ENCODE assay signal across 8 cellular contexts in the genomic region with DNA sequence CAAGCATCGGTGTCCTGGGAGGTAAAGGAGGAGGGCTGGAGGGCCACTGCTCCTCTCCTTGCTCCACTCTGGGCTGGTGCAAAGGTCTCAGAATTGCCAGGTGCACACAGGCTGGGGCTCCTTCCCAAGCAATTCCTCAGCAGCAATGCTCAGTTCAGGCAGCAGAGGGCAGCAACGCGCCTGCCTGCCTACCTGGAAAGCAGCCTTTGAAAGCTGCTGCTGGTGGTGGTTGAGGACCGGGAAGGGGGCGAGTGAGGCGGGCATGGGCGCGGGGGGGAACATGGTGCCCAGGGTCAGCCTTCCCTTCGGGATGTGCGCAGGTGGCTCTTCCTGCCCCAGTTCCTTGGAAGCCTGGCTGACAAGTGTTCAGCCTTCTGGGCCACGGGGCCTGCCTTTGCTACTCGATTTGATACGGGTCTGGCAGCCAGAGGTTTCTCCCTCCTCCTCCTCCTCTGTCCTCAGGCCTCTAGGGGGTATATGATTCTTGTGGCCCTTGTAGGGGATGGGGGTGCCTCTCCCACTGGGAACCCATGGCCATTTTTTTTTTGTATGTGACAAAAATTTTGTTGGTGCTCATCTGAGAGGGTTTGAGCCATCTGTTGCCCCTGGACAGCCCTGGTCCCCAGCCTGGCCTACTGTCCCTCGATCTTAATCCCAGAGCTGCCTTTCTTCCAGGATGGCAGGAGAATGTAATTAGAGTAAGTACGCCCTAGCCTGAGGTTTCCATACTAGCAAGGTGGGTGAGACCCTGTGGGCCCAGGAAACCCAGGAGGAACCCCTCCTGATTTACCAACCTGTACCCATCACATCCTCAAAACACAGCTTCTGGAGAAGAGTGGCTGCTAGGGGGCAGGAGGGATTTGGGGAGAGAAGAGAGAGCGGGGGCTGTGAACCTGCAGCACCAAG. TPM values are rescaled to one million over a fixed set of nuclear protein-coding genes. Genes with fewer than 3 reads are reported as not detected.
DNase-seq lines count a peak whose midpoint lies in the region; ATAC-seq and TF ChIP-seq lines count a peak whose summit lies in the region.

No MANE protein-coding gene starts in this region.

- TF ChIP-seq POLR2A in adrenal gland (IDR thresholded peaks at IDR 0.05) (no peak), uterus (IDR thresholded peaks at IDR 0.05) (no peak)

- H3K9ac ChIP-seq in BLaER1 treated with 17β-estradiol and CSF1 and Interleukin-3, amounts not matched to agents 10 nM and 100 nM = peak overlapping the region in 7 of 11 experiments; percentile 14 to 53 (median 31); a peak in 9 of 22 replicates

- H3K4me3 Mint-ChIP-seq in T-cell = peak overlapping the region in 1 of 3 donors; percentile 63

- peak overlapping the region in 1 of 2 donors; percentile 64 for H3K27ac Mint-ChIP-seq in T-cell

- no peak overlapping the region for H3K4me3 ChIP-seq in BLaER1 treated with 17β-estradiol and CSF1 and Interleukin-3, amounts not matched to agents 10 nM and 100 nM
- H3K4me3 ChIP-seq in adrenal gland = no peak overlapping the region
- H3K4me3 ChIP-seq in heart right ventricle = peak overlapping the region in 3 of 10 donors; percentile 15 to 24 (median 22)
- peak overlapping the region; percentile 38 for H3K4me3 ChIP-seq in psoas muscle
- no peak overlapping the region for H3K4me3 ChIP-seq in uterus

- intact Hi-C loops in adrenal gland (cut with DNase I) (loop anchor here (5.0 kb wide), 3 partner anchors 90 to 410 kb away; no protein-coding TSS in a partner anchor), heart right ventricle (cut with DNase I) (loop anchor here (1.0 to 10.0 kb wide), 15 partner anchors 50 to 412 kb away; partner anchors contain the start of gene VEGFA (in 1 of the 10)), psoas muscle (cut with DNase I) (loop anchor here (1.0 to 10.0 kb wide), 6 partner anchors 40 to 413 kb away; no protein-coding TSS in a partner anchor), uterus (cut with DNase I; ENCODE audit: low total_unique reads) (loop anchor here (2.0 to 5.0 kb wide), 2 partner anchors 105 to 411 kb away; partner anchors contain the start of gene VEGFA)

- peaks cover 17 to 38% (median 29%) of the 10 kb centered on the region in 11 experiments for H3K36me3 ChIP-seq in BLaER1 treated with 17β-estradiol and CSF1 and Interleukin-3, amounts not matched to agents 10 nM and 100 nM
- peaks cover 0 to 17% of the 10 kb centered on the region in 2 donors for H3K36me3 ChIP-seq in adrenal gland (replicated peaks in 1 of 2)
- peaks cover 0 to 23% (median 10%) of the 10 kb centered on the region in 9 donors for H3K36me3 ChIP-seq in heart right ventricle
- H3K36me3 ChIP-seq in psoas muscle (ENCODE audit: insufficient read depth in 1 of 2, low read depth in 1 of 2) = peaks cover 0 to 20% of the 10 kb centered on the region in 2 donors
- no peaks in the 10 kb centered on the region for H3K36me3 ChIP-seq in uterus

- POLR2A ChIA-PET in T-cell (lab: Charles Lee) = interaction anchor here (0.6 kb wide), 2 partner anchors 25 kb away, joined by 3 to 4 read pairs; no protein-coding TSS in a partner anchor

- no peaks in the 10 kb centered on the region for H3K27me3 ChIP-seq in BLaER1 treated with 17β-estradiol and CSF1 and Interleukin-3, amounts not matched to agents 10 nM and 100 nM
- H3K27me3 ChIP-seq in adrenal gland = no peaks in the 10 kb centered on the region
- no peaks in the 10 kb centered on the region for H3K27me3 ChIP-seq in heart right ventricle
- no peaks in the 10 kb centered on the region for H3K27me3 ChIP-seq in psoas muscle (ENCODE audit: insufficient read depth in 3 of 3, low read length in 2 of 3)
- no peaks in the 10 kb centered on the region for H3K27me3 ChIP-seq in uterus

- CTCF ChIA-PET in T-cell (lab: Charles Lee) = interaction anchor here (0.6 to 2.2 kb wide), 7 partner anchors 18 to 412 kb away, joined by 3 to 20 read pairs (median 4); partner anchors contain the start of gene MRPS18A (in 1 of the 2)

- peaks cover 16 to 26% (median 21%) of the 10 kb centered on the region in 3 donors for H3K4me1 Mint-ChIP-seq in T-cell

- H3K36me3 Mint-ChIP-seq in T-cell = no peaks in the 10 kb centered on the region

- H3K4me2 ChIP-seq in BLaER1 treated with 17β-estradiol and CSF1 and Interleukin-3, amounts not matched to agents 10 nM and 100 nM = peak overlapping the region; percentile 57 to 87 (median 74)

- H3K27me3 Mint-ChIP-seq in T-cell = no peaks in the 10 kb centered on the region

- 11 to 20% (median 13%) methylated on average over 9 to 16 of the region's 16 CpGs for WGBS in adrenal gland, 4 donors
- 11 to 13% methylated on average over 16 of the region's 16 CpGs for WGBS in heart right ventricle, 2 donors
- WGBS in psoas muscle, 3 donors = 7 to 12% (median 9%) methylated on average over 13 to 16 of the region's 16 CpGs

- H3K9me3 ChIP-seq in BLaER1 treated with 17β-estradiol and CSF1 and Interleukin-3, amounts not matched to agents 10 nM and 100 nM (replicated peaks in 1 of 11) = no peaks in the 10 kb centered on the region
- H3K9me3 ChIP-seq in adrenal gland (replicated peaks in 1 of 3) (no peaks in the 10 kb centered on the region), heart right ventricle (no peaks in the 10 kb centered on the region), psoas muscle (no peaks in the 10 kb centered on the region), uterus (no peaks in the 10 kb centered on the region)

- H3K4me1 ChIP-seq in BLaER1 treated with 17β-estradiol and CSF1 and Interleukin-3, amounts not matched to agents 10 nM and 100 nM = peaks cover 12 to 53% (median 24%) of the 10 kb centered on the region in 10 experiments
- peaks cover 15 to 36% of the 10 kb centered on the region in 2 donors for H3K4me1 ChIP-seq in adrenal gland (replicated peaks in 1 of 2)
- peaks cover 26 to 47% (median 41%) of the 10 kb centered on the region in 9 donors for H3K4me1 ChIP-seq in heart right ventricle
- H3K4me1 ChIP-seq in psoas muscle = peaks cover 54% of the 10 kb centered on the region
- H3K4me1 ChIP-seq in uterus = peaks cover 21 to 33% of the 10 kb centered on the region in 2 donors

- H3K27ac ChIP-seq in BLaER1 treated with 17β-estradiol and CSF1 and Interleukin-3, amounts not matched to agents 10 nM and 100 nM = peak overlapping the region in 4 of 11 experiments; percentile 14 to 25 (median 22); a peak in 4 of 22 replicates
- H3K27ac ChIP-seq in adrenal gland = peak overlapping the region in 2 of 5 donors; percentile 42 to 44
- H3K27ac ChIP-seq in heart right ventricle = peak overlapping the region in 8 of 10 donors; percentile 19 to 85 (median 80)
- H3K27ac ChIP-seq in psoas muscle = peak overlapping the region; percentile 83
- peak overlapping the region; percentile 75 to 81 for H3K27ac ChIP-seq in uterus

- DNase-seq in NCI-H1417 (lab: John Stamatoyannopoulos, UW) = peak; percentile 74 to 87 (median 83)
- DNase-seq in T-cell = peak; percentile 46 to 85 (median 70)
- peak; percentile 75 to 94 (median 85) for DNase-seq in adrenal gland
- DNase-seq in heart right ventricle = peak; percentile 83 to 85
- peak; percentile 84 to 91 for DNase-seq in psoas muscle
- DNase-seq in uterus = peak; percentile 83 to 89

- H4K20me1 ChIP-seq in BLaER1 treated with 17β-estradiol and CSF1 and Interleukin-3, amounts not matched to agents 10 nM and 100 nM = peaks cover 0 to 18% (median 0%) of the 10 kb centered on the region in 11 experiments; a peak in 6 of 22 replicates

- ATAC-seq in GM21576 (IDR thresholded peaks at IDR 0.05; ENCODE audit: unreplicated experiment) (peak; percentile 37), T-cell (replicated peaks in 1 of 4) (peak; percentile 75 to 76 (median 75)), heart right ventricle (peak; percentile 49 to 75 (median 59)), psoas muscle (peak; percentile 61 to 77 (median 72))

- TF ChIP-seq CTCF in adrenal gland (IDR thresholded peaks at IDR 0.05) (peak; percentile 86 to 95 (median 95)), heart right ventricle (IDR thresholded peaks at IDR 0.05) (peak; percentile 85 to 98 (median 95)), psoas muscle (IDR thresholded peaks at IDR 0.05) (peak; percentile 96), uterus (IDR thresholded peaks at IDR 0.05) (peak; percentile 95 to 97 (median 97))

- no peaks in the 10 kb centered on the region for H3K9me3 Mint-ChIP-seq in T-cell

RNA-seq across cellular contexts. Expression of gene MRPS18A, which starts 20.1 kb away (rescaled TPM):
- total RNA-seq in T-cell (10 to 100 TPM; 22.9 to 34.9 (median 30.6) TPM), adrenal gland (10 to 100 TPM; 47.8 to 64.8 (median 52.0) TPM), heart right ventricle (10 to 100 TPM; 36.0 to 52.9 (median 40.6) TPM), psoas muscle (100 to 1,000 TPM in 2 of 4 donors, 10 to 100 TPM in 2; 64.1 to 152 (median 103) TPM), uterus (10 to 100 TPM; 23.1 to 87.4 (median 36.4) TPM)
- polyA plus RNA-seq in adrenal gland (10 to 100 TPM; 24.8 to 75.1 (median 33.1) TPM), heart right ventricle (100 to 1,000 TPM in 1 of 2 donors, 10 to 100 TPM in 1; 30.4 to 103 TPM), psoas muscle (100 to 1,000 TPM; 106 to 151 (median 148) TPM)

RNA-seq across cellular contexts. Expression of gene RSPH9, which starts 22.7 kb away (rescaled TPM):
- not detected for total RNA-seq in T-cell
- total RNA-seq in adrenal gland = under 1 TPM in 6 of 8 donors, not detected in 2; 0.20 to 0.69 (median 0.35) TPM
- polyA plus RNA-seq in adrenal gland = under 1 TPM; 0.22 to 0.72 (median 0.71) TPM
- total RNA-seq in heart right ventricle = under 1 TPM in 5 of 10 donors, not detected in 5; 0.09 to 0.15 (median 0.12) TPM
- under 1 TPM; 0.44 to 0.45 TPM for polyA plus RNA-seq in heart right ventricle
- under 1 TPM in 1 of 4 donors, not detected in 3; 0.11 TPM for total RNA-seq in psoas muscle
- polyA plus RNA-seq in psoas muscle = under 1 TPM; 0.36 to 0.59 (median 0.51) TPM
- 1 to 10 TPM in 2 of 4 donors, not detected in 2; 1.9 to 2.0 TPM for total RNA-seq in uterus

RNA-seq across cellular contexts. Expression of gene MAD2L1BP, which starts 31.9 kb away (rescaled TPM):
- total RNA-seq in T-cell (10 to 100 TPM; 16.6 to 32.1 (median 28.9) TPM), adrenal gland (100 to 1,000 TPM in 1 of 8 donors, 10 to 100 TPM in 7; 16.1 to 112 (median 28.9) TPM), heart right ventricle (10 to 100 TPM; 20.7 to 34.8 (median 28.1) TPM), psoas muscle (10 to 100 TPM; 17.0 to 36.6 (median 26.1) TPM), uterus (10 to 100 TPM; 12.3 to 44.3 (median 17.7) TPM)
- polyA plus RNA-seq in adrenal gland (10 to 100 TPM; 15.2 to 26.2 (median 18.2) TPM), heart right ventricle (10 to 100 TPM; 13.5 to 29.2 TPM), psoas muscle (10 to 100 TPM; 30.5 to 43.1 (median 31.6) TPM)

RNA-seq across cellular contexts. Expression of gene GTPBP2, which starts 38.4 kb away (rescaled TPM):
- total RNA-seq in T-cell (10 to 100 TPM; 58.4 to 87.0 (median 75.2) TPM), adrenal gland (10 to 100 TPM; 16.5 to 59.3 (median 39.8) TPM), heart right ventricle (10 to 100 TPM; 19.5 to 32.1 (median 25.1) TPM), psoas muscle (10 to 100 TPM; 32.8 to 43.8 (median 35.2) TPM), uterus (10 to 100 TPM; 17.9 to 67.6 (median 40.2) TPM)
- polyA plus RNA-seq in adrenal gland (10 to 100 TPM; 26.9 to 73.5 (median 65.1) TPM), heart right ventricle (10 to 100 TPM; 37.3 to 37.9 TPM), psoas muscle (10 to 100 TPM; 27.8 to 69.6 (median 33.9) TPM)
